ENCODE assay signal across 22 cellular contexts in genomic region chrX:41933546-41933945, GRCh38.
"Had no signal": no experiment of that assay in that cellular context is flagged by ENCODE, and none has a peak within 500 bp of the region (broad histone marks: within the 10 kb centered on the region; RNA-seq: fewer than 3 reads in every experiment).

No MANE protein-coding gene starts in this region.

- DNase-seq: activated CD4-positive, CD25-positive, alpha-beta regulatory T cell; activated gamma-delta T cell; activated T-cell treated with anti-CD3 and anti-CD28 coated beads, Interleukin-2, amount 50 U/mL, for 24 hours; amniotic stem cell; foreskin keratinocyte; left cardiac atrium; mesenchymal stem cell; mucosa of descending colon; naive B cell; stimulated activated CD4-positive, alpha-beta T cell treated with anti-CD3 and anti-CD28 coated beads, Interleukin-2, amount 100 ng/mL, for 24 hours; T-cell; T-helper 9 cell; uterus had no signal

- ATAC-seq: foreskin keratinocyte, left cardiac atrium, mucosa of descending colon had no signal

- H3K36me3 Mint-ChIP-seq: naive B cell, T-cell had no signal

- H3K9me3 Mint-ChIP-seq: activated naive CD4-positive, alpha-beta T cell treated with anti-CD3 and anti-CD28 coated beads, Interleukin-2, amount 50 U/mL, for 24 hours; activated T-cell treated with anti-CD3 and anti-CD28 coated beads, Interleukin-2, amount 50 U/mL, for 24 hours; stimulated activated naive CD8-positive, alpha-beta T cell treated with anti-CD3 and anti-CD28 coated beads, Interleukin-15, Interleukin-2, amounts not matched to agents 100 ng/mL and 50 ng/mL, for 24 hours had no signal

- H3K4me3 Mint-ChIP-seq: activated naive CD4-positive, alpha-beta T cell treated with anti-CD3 and anti-CD28 coated beads, Interleukin-2, amount 50 U/mL, for 24 hours; activated T-cell treated with anti-CD3 and anti-CD28 coated beads, Interleukin-2, amount 50 U/mL, for 24 hours; naive B cell; stimulated activated naive CD8-positive, alpha-beta T cell treated with anti-CD3 and anti-CD28 coated beads, Interleukin-15, Interleukin-2, amounts not matched to agents 100 ng/mL and 50 ng/mL, for 24 hours; T-cell had no signal

- H2AFZ ChIP-seq: hepatocyte had no signal

- H3K27me3 ChIP-seq: cardiac muscle cell, foreskin keratinocyte, hepatocyte, right atrium auricular region, uterus had no signal

- H3K9me3 ChIP-seq: mucosa of descending colon, prostate gland, right atrium auricular region, tibial nerve, uterus had no signal

- H3K27me3 Mint-ChIP-seq: activated naive CD4-positive, alpha-beta T cell treated with anti-CD3 and anti-CD28 coated beads, Interleukin-2, amount 50 U/mL, for 24 hours; stimulated activated naive CD8-positive, alpha-beta T cell treated with anti-CD3 and anti-CD28 coated beads, Interleukin-15, Interleukin-2, amounts not matched to agents 100 ng/mL and 50 ng/mL, for 24 hours had no signal

- H3K4me2 ChIP-seq: hepatocyte had no signal

- H3K36me3 ChIP-seq: cardiac muscle cell, prostate gland, right atrium auricular region, tibial nerve, uterus had no signal

- H3K27ac ChIP-seq: cardiac muscle cell, epithelial cell of prostate, foreskin keratinocyte, hepatocyte, prostate gland, right atrium auricular region, tibial nerve, uterus had no signal

- H3K4me1 Mint-ChIP-seq: naive B cell had no signal

- H3K4me3 ChIP-seq: cardiac muscle cell, hepatocyte, mucosa of descending colon, prostate gland, right atrium auricular region, tibial nerve, uterus had no signal

- H3K4me1 ChIP-seq: foreskin keratinocyte, prostate gland, right atrium auricular region, tibial nerve, uterus had no signal

- FAIRE-seq: islet of Langerhans had no signal

- H3K79me2 ChIP-seq: hepatocyte had no signal

- H3K27ac Mint-ChIP-seq: stimulated activated naive CD8-positive, alpha-beta T cell treated with anti-CD3 and anti-CD28 coated beads, Interleukin-15, Interleukin-2, amounts not matched to agents 100 ng/mL and 50 ng/mL, for 24 hours had no signal
